ENCODE assay signal across 31 cellular contexts in the genomic region with DNA sequence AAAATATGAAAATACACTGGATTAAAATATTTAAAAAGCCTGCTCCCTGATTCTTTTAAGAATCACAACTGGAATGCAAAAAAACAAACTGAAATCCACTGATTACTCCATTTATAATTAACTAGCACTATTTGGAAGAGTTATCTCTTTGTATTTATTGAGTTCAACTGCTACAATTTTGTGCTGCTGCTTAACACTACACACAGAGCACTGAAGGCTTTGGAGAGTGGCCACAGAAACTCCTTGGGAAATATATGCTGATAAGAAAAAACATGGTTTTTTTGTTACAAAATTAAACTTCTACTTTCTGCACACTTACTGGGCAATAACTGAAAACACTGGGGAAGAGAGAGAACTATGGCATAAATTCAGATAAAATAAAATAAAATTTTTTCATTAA.
"Had no signal": no experiment of that assay in that cellular context is flagged by ENCODE, and none has a peak within 500 bp of the region (broad histone marks: within the 10 kb centered on the region; RNA-seq: fewer than 3 reads in every experiment).

No MANE protein-coding gene starts in this region.

- H2AFZ ChIP-seq: PC-9 had no signal

- H3K9me3 ChIP-seq: MG63, SJCRH30 had no signal

- ATAC-seq: activated CD8-positive, alpha-beta memory T cell treated with anti-CD3 and anti-CD28 coated beads, Interleukin-2, amount 10 ng/mL, durations not matched to agents 7 days and 5 days; activated naive CD8-positive, alpha-beta T cell treated with anti-CD3 and anti-CD28 coated beads, Interleukin-2, amount 50 U/mL, for 24 hours had no signal

- H3K4me3 ChIP-seq: MG63, PC-9, SJCRH30, SK-N-MC had no signal

- H3K27me3 ChIP-seq: brain microvascular endothelial cell, MG63 had no signal

- H3K4me2 ChIP-seq: PC-9 had no signal

- FAIRE-seq: RCC 7860 had no signal

- H3K27ac ChIP-seq: brain microvascular endothelial cell, PC-9, RWPE1, SJCRH30, SK-N-MC, WERI-Rb-1 had no signal

- DNase-seq: activated CD4-positive, alpha-beta memory T cell treated with anti-CD3 and anti-CD28 coated beads, Interleukin-2, amount 10 ng/mL, durations not matched to agents 7 days and 5 days; activated CD4-positive, alpha-beta T cell treated with anti-CD3 and anti-CD28 coated beads for 1 hour; activated CD4-positive, alpha-beta T cell treated with anti-CD3 and anti-CD28 coated beads for 48 hours; activated CD4-positive, CD25-positive, alpha-beta regulatory T cell; activated CD8-positive, alpha-beta memory T cell treated with anti-CD3 and anti-CD28 coated beads for 24 hours; activated CD8-positive, alpha-beta memory T cell treated with anti-CD3 and anti-CD28 coated beads, Interleukin-2, amount 10 ng/mL, durations not matched to agents 7 days and 5 days; activated CD8-positive, alpha-beta memory T cell treated with anti-CD3 and anti-CD28 coated beads, Interleukin-2, amount 50 U/mL, for 48 hours; activated effector memory CD4-positive, alpha-beta T cell treated with Interleukin-2 at 50 U/mL for 16 hours; activated naive CD4-positive, alpha-beta T cell treated with anti-CD3 and anti-CD28 coated beads, Interleukin-2, amount 10 ng/mL, durations not matched to agents 7 days and 5 days; activated naive CD8-positive, alpha-beta T cell treated with anti-CD3 and anti-CD28 coated beads, Interleukin-2, amount 50 U/mL, for 24 hours; activated T-cell treated with anti-CD3 and anti-CD28 coated beads, Interleukin-2, amount 50 U/mL, for 48 hours; amniotic stem cell; aorta; brain microvascular endothelial cell; Kasumi-1; KG1; MG63; NCI-H1048; NCI-H1436 treated with DMSO at 0.1 percent for 48 hours; NCI-H1694 treated with DMSO at 0.1 percent for 48 hours; NCI-H2029; NCI-H345; NCI-H524 treated with DMSO at 0.1 percent for 48 hours; PC-9; SHP77; SJCRH30; T1000; WERI-Rb-1 had no signal

- H3K36me3 ChIP-seq: brain microvascular endothelial cell, MG63, SJCRH30, WERI-Rb-1 had no signal
